ENCODE assay signal across 1 cellular context in genomic region chr2:527581-527980, GRCh38.
A peak's percentile ranks its signal among the peaks of the same experiment; 100 is the strongest.
TF ChIP-seq lines count a peak whose summit lies in the region.

No MANE protein-coding gene starts in this region.

TF ChIP-seq in WTC11, 78 proteins besides CTCF, POLR2A, EP300 and RAD21 (continued from another document):
- TF ChIP-seq, protein P1, sequence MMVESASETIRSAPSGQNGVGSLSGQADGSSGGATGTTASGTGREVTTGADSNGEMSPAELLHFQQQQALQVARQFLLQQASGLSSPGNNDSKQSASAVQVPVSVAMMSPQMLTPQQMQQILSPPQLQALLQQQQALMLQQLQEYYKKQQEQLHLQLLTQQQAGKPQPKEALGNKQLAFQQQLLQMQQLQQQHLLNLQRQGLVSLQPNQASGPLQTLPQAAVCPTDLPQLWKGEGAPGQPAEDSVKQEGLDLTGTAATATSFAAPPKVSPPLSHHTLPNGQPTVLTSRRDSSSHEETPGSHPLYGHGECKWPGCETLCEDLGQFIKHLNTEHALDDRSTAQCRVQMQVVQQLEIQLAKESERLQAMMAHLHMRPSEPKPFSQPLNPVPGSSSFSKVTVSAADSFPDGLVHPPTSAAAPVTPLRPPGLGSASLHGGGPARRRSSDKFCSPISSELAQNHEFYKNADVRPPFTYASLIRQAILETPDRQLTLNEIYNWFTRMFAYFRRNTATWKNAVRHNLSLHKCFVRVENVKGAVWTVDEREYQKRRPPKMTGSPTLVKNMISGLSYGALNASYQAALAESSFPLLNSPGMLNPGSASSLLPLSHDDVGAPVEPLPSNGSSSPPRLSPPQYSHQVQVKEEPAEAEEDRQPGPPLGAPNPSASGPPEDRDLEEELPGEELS (CRISPR knock-in tag; IDR thresholded peaks at IDR 0.05) = 0 out of 2 replicates have a peak, but pooled peaks have one; percentile 37
- TF ChIP-seq ZNF138 (CRISPR knock-in tag; conservative IDR thresholded peaks at IDR 0.05) (no peak), ETV6 (CRISPR knock-in tag; IDR thresholded peaks at IDR 0.05) (peak; percentile 49; the same call in 1 of the 2 replicates), CREM (CRISPR knock-in tag; IDR thresholded peaks at IDR 0.05) (no peak), MAX (CRISPR knock-in tag; IDR thresholded peaks at IDR 0.05) (0 out of 2 replicates have a peak, but pooled peaks have one; percentile 36), ZNF423 (CRISPR knock-in tag; IDR thresholded peaks at IDR 0.05) (peak; percentile 65; the same call in 1 of the 2 replicates), SMAD3 (CRISPR knock-in tag; IDR thresholded peaks at IDR 0.05; ENCODE audit: borderline replicate concordance) (no peak)
- TF ChIP-seq, protein P2, sequence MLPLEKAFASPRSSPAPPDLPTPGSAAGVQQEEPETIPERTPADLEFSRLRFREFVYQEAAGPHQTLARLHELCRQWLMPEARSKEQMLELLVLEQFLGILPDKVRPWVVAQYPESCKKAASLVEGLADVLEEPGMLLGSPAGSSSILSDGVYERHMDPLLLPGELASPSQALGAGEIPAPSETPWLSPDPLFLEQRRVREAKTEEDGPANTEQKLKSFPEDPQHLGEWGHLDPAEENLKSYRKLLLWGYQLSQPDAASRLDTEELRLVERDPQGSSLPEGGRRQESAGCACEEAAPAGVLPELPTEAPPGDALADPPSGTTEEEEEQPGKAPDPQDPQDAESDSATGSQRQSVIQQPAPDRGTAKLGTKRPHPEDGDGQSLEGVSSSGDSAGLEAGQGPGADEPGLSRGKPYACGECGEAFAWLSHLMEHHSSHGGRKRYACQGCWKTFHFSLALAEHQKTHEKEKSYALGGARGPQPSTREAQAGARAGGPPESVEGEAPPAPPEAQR (CRISPR knock-in tag; IDR thresholded peaks at IDR 0.05) = no peak
- TF ChIP-seq, protein P3, sequence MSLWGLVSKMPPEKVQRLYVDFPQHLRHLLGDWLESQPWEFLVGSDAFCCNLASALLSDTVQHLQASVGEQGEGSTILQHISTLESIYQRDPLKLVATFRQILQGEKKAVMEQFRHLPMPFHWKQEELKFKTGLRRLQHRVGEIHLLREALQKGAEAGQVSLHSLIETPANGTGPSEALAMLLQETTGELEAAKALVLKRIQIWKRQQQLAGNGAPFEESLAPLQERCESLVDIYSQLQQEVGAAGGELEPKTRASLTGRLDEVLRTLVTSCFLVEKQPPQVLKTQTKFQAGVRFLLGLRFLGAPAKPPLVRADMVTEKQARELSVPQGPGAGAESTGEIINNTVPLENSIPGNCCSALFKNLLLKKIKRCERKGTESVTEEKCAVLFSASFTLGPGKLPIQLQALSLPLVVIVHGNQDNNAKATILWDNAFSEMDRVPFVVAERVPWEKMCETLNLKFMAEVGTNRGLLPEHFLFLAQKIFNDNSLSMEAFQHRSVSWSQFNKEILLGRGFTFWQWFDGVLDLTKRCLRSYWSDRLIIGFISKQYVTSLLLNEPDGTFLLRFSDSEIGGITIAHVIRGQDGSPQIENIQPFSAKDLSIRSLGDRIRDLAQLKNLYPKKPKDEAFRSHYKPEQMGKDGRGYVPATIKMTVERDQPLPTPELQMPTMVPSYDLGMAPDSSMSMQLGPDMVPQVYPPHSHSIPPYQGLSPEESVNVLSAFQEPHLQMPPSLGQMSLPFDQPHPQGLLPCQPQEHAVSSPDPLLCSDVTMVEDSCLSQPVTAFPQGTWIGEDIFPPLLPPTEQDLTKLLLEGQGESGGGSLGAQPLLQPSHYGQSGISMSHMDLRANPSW (CRISPR knock-in tag; conservative IDR thresholded peaks at IDR 0.05; ENCODE audit: low read depth) = no peak
